ENCODE assay signal across 23 cellular contexts in the genomic region with DNA sequence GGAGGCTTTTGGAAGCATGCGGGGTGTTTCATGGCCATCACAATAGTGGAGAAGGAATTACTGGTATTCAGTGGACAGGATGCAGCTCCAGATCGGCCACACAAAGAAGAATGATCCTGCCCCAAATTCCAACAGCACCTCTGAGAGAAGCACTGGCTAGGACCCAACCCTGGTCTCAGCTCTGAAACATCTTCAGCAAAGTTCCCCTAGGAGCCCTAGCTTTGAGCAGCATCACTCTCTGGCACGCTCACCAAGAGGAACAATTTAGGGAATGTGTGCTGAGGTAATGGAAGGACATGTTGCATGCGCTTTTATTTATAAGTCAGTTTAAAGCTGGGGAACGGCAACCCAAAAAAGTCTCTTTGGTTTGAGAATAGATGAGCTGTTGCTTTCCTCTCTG. TPM values are rescaled to one million over a fixed set of nuclear protein-coding genes. Genes with fewer than 3 reads are reported as not detected.
DNase-seq lines count a peak whose midpoint lies in the region; ATAC-seq and TF ChIP-seq lines count a peak whose summit lies in the region.
"Had no signal": no experiment of that assay in that cellular context is flagged by ENCODE, and none has a peak within 500 bp of the region (broad histone marks: within the 10 kb centered on the region; RNA-seq: fewer than 3 reads in every experiment).

No MANE protein-coding gene starts in this region.

- intact Hi-C loops in IMR-90 (cut with micrococcal nuclease) (no loop called here), sigmoid colon (cut with DNase I) (no loop called here), lower lobe of right lung (cut with DNase I) (no loop called here)

- no peak overlapping the region for H3K27ac ChIP-seq in IMR-90 (ENCODE audit: insufficient read depth, low read length)
- H3K27ac ChIP-seq in sigmoid colon, result peak overlapping the region; percentile 78 to 86 (median 82)
- H3K27ac ChIP-seq in lower lobe of right lung, result no peak overlapping the region
- no peak overlapping the region for H3K27ac ChIP-seq in caudate nucleus (ENCODE audit: low read depth, low read length)
- H3K27ac ChIP-seq: VCaP had no signal

- DNase-seq in AG08395 (ENCODE audit: low spot score), result peak; percentile 88
- peak; percentile 69 for DNase-seq in IMR-90
- peak; percentile 55 for DNase-seq in fibroblast of pulmonary artery (ENCODE audit: low read depth)
- peak; percentile 78 for DNase-seq in sigmoid colon
- no peak for DNase-seq in SHP77 (lab: John Stamatoyannopoulos, UW)
- no peak for DNase-seq in lower lobe of right lung
- no peak for DNase-seq in caudate nucleus (lab: John Stamatoyannopoulos, UW)
- no peak for DNase-seq in NCI-H1436 (lab: John Stamatoyannopoulos, UW)
- DNase-seq: activated CD4-positive, alpha-beta memory T cell treated with anti-CD3 and anti-CD28 coated beads, Interleukin-2, amount 10 ng/mL, durations not matched to agents 7 days and 5 days; activated T-cell treated with anti-CD3 and anti-CD28 coated beads, Interleukin-2, amount 50 U/mL, for 24 hours; COR-L47; NCI-H187; NCI-H446 treated with DMSO at 0.1 percent for 48 hours; NK-92 treated with Interleukin-12 subunit alpha and Interleukin-12 subunit beta, amount 100 ng/mL, for 24 hours; stimulated activated naive CD4-positive, alpha-beta T cell treated with Interleukin-2 at 50 U/mL for 16 hours had no signal

- no peak overlapping the region for H3K56ac ChIP-seq in IMR-90 (ENCODE audit: extremely low read depth, insufficient read depth, low read length)

- H2BK5ac ChIP-seq in IMR-90 (ENCODE audit: low read depth, low read length, poor library complexity, severe bottlenecking), result no peak overlapping the region

- dilution Hi-C loops in IMR-90 (cut with HindIII; ENCODE audit: low sequenced_read_pairs, unreplicated experiment), result no loop called here

- peaks cover 6% of the 10 kb centered on the region for H3K4me1 ChIP-seq in IMR-90 (ENCODE audit: control insufficient read depth, insufficient read depth, low read length)
- H3K4me1 ChIP-seq in sigmoid colon, result peaks cover 0 to 31% (median 28%) of the 10 kb centered on the region in 4 donors
- H3K4me1 ChIP-seq in lower lobe of right lung, result no peaks in the 10 kb centered on the region

- peaks cover 7% of the 10 kb centered on the region; the same call in 1 of the 2 replicates for H4K20me1 ChIP-seq in IMR-90 (ENCODE audit: insufficient read depth, low read length)

- TF ChIP-seq POLR2A in IMR-90 (IDR thresholded peaks at IDR 0.05; ENCODE audit: low read depth, low read length) (no peak), sigmoid colon (IDR thresholded peaks at IDR 0.05) (no peak)

- no peak overlapping the region for H2BK20ac ChIP-seq in IMR-90 (ENCODE audit: low read depth, low read length)

- no peak overlapping the region for H2AK9ac ChIP-seq in IMR-90 (replicated peaks; ENCODE audit: low read depth, low read length, poor library complexity)

- TF ChIP-seq RAD21 in IMR-90 (IDR thresholded peaks at IDR 0.05; ENCODE audit: low read length), result no peak

- H4K5ac ChIP-seq in IMR-90 (ENCODE audit: low read depth, low read length), result no peak overlapping the region

- ATAC-seq in IMR-90 (ENCODE audit: low read depth) (peak; percentile 3), lower lobe of right lung (no peak)
- ATAC-seq: GM12878; natural killer cell treated with Interleukin-12 subunit alpha and Interleukin-12 subunit beta and Interleukin-15 and Interleukin-18, amount 100 ng/mL, for 72 hours had no signal

- no peak overlapping the region for H3K18ac ChIP-seq in IMR-90 (ENCODE audit: low read depth, low read length)

- 0 out of 2 replicates have a peak, but pooled peaks cover 2% of the 10 kb centered on the region for H3K27me3 ChIP-seq in IMR-90 (ENCODE audit: control insufficient read depth, insufficient read depth, low read length)
- H3K27me3 ChIP-seq in sigmoid colon, result no peaks in the 10 kb centered on the region
- no peaks in the 10 kb centered on the region for H3K27me3 ChIP-seq in lower lobe of right lung (ENCODE audit: low read depth)

- no peaks in the 10 kb centered on the region; the same call in 1 of the 2 replicates for H3K36me3 ChIP-seq in IMR-90 (ENCODE audit: control insufficient read depth, insufficient read depth, low read length)
- no peaks in the 10 kb centered on the region for H3K36me3 ChIP-seq in sigmoid colon
- H3K36me3 ChIP-seq in lower lobe of right lung, result no peaks in the 10 kb centered on the region

- no peaks in the 10 kb centered on the region for H3K9me3 ChIP-seq in IMR-90 (ENCODE audit: control insufficient read depth, insufficient read depth, low read length)
- H3K9me3 ChIP-seq in sigmoid colon, result peaks cover 0 to 4% (median 0%) of the 10 kb centered on the region in 4 donors
- no peaks in the 10 kb centered on the region for H3K9me3 ChIP-seq in lower lobe of right lung

- H2BK15ac ChIP-seq in IMR-90 (ENCODE audit: low read depth, low read length), result no peak overlapping the region

- TF ChIP-seq CTCF in IMR-90 (conservative IDR thresholded peaks at IDR 0.05; ENCODE audit: low read depth, low read length) (no peak), fibroblast of pulmonary artery (IDR thresholded peaks at IDR 0.05; ENCODE audit: low read length, missing control alignments) (no peak), sigmoid colon (IDR thresholded peaks at IDR 0.05) (no peak), lower lobe of right lung (IDR thresholded peaks at IDR 0.05) (no peak)

- no peak for TF ChIP-seq EP300 in sigmoid colon (IDR thresholded peaks at IDR 0.05)

- H3K9me1 ChIP-seq in IMR-90 (ENCODE audit: insufficient read depth, low read length), result peaks cover 4% of the 10 kb centered on the region; the same call in 1 of the 2 replicates

- H2BK120ac ChIP-seq in IMR-90 (ENCODE audit: low read depth, low read length), result no peak overlapping the region

- BruUV-seq in IMR-90 (replicated peaks; lab: Mats Ljungman, UMichigan), result no TSS peak

- no peaks in the 10 kb centered on the region for H3K79me1 ChIP-seq in IMR-90 (ENCODE audit: low read depth in 1 of 2, low read length in 2 of 2)

- no peak overlapping the region for H2AFZ ChIP-seq in IMR-90 (replicated peaks; ENCODE audit: low read length, poor library complexity)

- H3K4me2 ChIP-seq in IMR-90 (ENCODE audit: low read depth, low read length), result no peak overlapping the region

- H2AK5ac ChIP-seq in IMR-90 (ENCODE audit: low read depth, low read length), result no peak overlapping the region

- no peak overlapping the region for H3K14ac ChIP-seq in IMR-90 (replicated peaks; ENCODE audit: low read depth, low read length)

- H3K4me3 ChIP-seq in IMR-90 (ENCODE audit: insufficient read depth, low read depth, low read length) (no peak overlapping the region), fibroblast of pulmonary artery (replicated peaks; ENCODE audit: low read depth, low read length) (no peak overlapping the region), sigmoid colon (no peak overlapping the region), lower lobe of right lung (no peak overlapping the region)
- H3K4me3 ChIP-seq: GM12878 had no signal

- no peak overlapping the region for H3K23ac ChIP-seq in IMR-90 (ENCODE audit: low read depth, low read length)

- in situ Hi-C loops in IMR-90 (cut with MboI; ENCODE audit: low sequenced_read_pairs), result no loop called here

- H4K8ac ChIP-seq in IMR-90 (ENCODE audit: low read depth in 2 of 2, low read length in 2 of 2), result no peak overlapping the region

- H4K91ac ChIP-seq in IMR-90 (ENCODE audit: insufficient read depth, low read depth, low read length), result no peak overlapping the region; the same call in 1 of the 2 replicates

- CTCF ChIA-PET in IMR-90 (lab: Yijun Ruan, JAX), result no interaction called here

- H3K9ac ChIP-seq in IMR-90 (ENCODE audit: low read depth, low read length), result no peak overlapping the region

- no peak overlapping the region for H3K4ac ChIP-seq in IMR-90 (ENCODE audit: low read depth, low read length)

- WGBS in IMR-90 (ENCODE audit: extremely low coverage in 2 of 2, insufficient read length in 1 of 2), 2 experiments, result 80% methylated on average over 1 of the region's 5 CpGs; no CpG with 5 or more reads in 1 of the 2 experiments
- 86 to 91% methylated on average over 5 of the region's 5 CpGs for WGBS in sigmoid colon, 2 donors

- POLR2A ChIA-PET in IMR-90 (lab: Charles Lee; ENCODE audit: unreplicated experiment), result no interaction called here

TF ChIP-seq in IMR-90, 13 proteins besides CTCF, POLR2A, EP300 and RAD21 (continues in another document):
- TF ChIP-seq BHLHE40 (IDR thresholded peaks at IDR 0.05; ENCODE audit: low read depth, low read length), result no peak
- no peak for TF ChIP-seq MXI1 (IDR thresholded peaks at IDR 0.05; ENCODE audit: borderline replicate concordance, low read depth, low read length)
- no peak for TF ChIP-seq CHD1 (IDR thresholded peaks at IDR 0.05; ENCODE audit: low read depth, low read length)

RNA-seq across cellular contexts. Expression of a gene that starts 5.5 kb away (rescaled TPM):
- total RNA-seq in IMR-90 (2012; rRNA removed) (not detected in 2 replicates), sigmoid colon (not detected), lower lobe of right lung (not detected)
- polyA plus RNA-seq in IMR-90 (2012; rRNA removed) (not detected in 2 replicates), sigmoid colon (not detected)
- 0.04 TPM in 1 of 2 replicates, not detected in the other for polyA plus RNA-seq in IMR-90 (2012; cell fraction: cytosol; rRNA removed)
- polyA plus RNA-seq in IMR-90 (2012; cell fraction: nucleus; rRNA removed; ENCODE audit: low replicate concordance), result not detected in 2 replicates
- total RNA-seq: activated CD4-positive, alpha-beta memory T cell treated with anti-CD3 and anti-CD28 coated beads, Interleukin-2, amount 10 ng/mL, durations not matched to agents 7 days and 5 days; fibroblast of villous mesenchyme; GM12878; liver; MCF 10A; natural killer cell treated with Interleukin-12 subunit alpha and Interleukin-12 subunit beta and Interleukin-15 and Interleukin-18, amount 100 ng/mL, for 72 hours; pulmonary artery endothelial cell; urinary bladder had no signal
- polyA plus RNA-seq: urinary bladder had no signal

RNA-seq across cellular contexts. Expression of a gene that starts 10.6 kb away (rescaled TPM):
- total RNA-seq in IMR-90 (2012; rRNA removed) (7.7 and 8.3 TPM in 2 replicates), sigmoid colon (10 to 100 TPM; 19.9 to 53.7 (median 23.7) TPM), lower lobe of right lung (3.0 TPM)
- polyA plus RNA-seq in IMR-90 (2012; rRNA removed) (15.1 and 18.0 TPM in 2 replicates), sigmoid colon (1 to 10 TPM in 2 of 3 donors, not detected in 1; 2.4 to 2.8 TPM)
- polyA plus RNA-seq in IMR-90 (2012; cell fraction: cytosol; rRNA removed), result 5.3 and 5.9 TPM in 2 replicates
- 41.0 and 106 TPM in 2 replicates for polyA plus RNA-seq in IMR-90 (2012; cell fraction: nucleus; rRNA removed; ENCODE audit: low replicate concordance)

RNA-seq across cellular contexts. Expression of a gene that starts 42.0 kb away (rescaled TPM):
- total RNA-seq in IMR-90 (2012; rRNA removed) (421 and 914 TPM in 2 replicates), sigmoid colon (100 to 1,000 TPM; 153 to 250 (median 198) TPM), lower lobe of right lung (84.6 TPM)
- polyA plus RNA-seq in IMR-90 (2012; rRNA removed) (426 and 525 TPM in 2 replicates), sigmoid colon (10 to 100 TPM; 14.4 to 38.7 (median 23.1) TPM)
- polyA plus RNA-seq in IMR-90 (2012; cell fraction: cytosol; rRNA removed), result 91.7 and 135 TPM in 2 replicates
- 22.2 and 179 TPM in 2 replicates for polyA plus RNA-seq in IMR-90 (2012; cell fraction: nucleus; rRNA removed; ENCODE audit: low replicate concordance)

RNA-seq across cellular contexts. Expression of a gene that starts 49.1 kb away (rescaled TPM):
- 116 and 139 TPM in 2 replicates for total RNA-seq in IMR-90 (2012; rRNA removed)
- polyA plus RNA-seq in IMR-90 (2012; rRNA removed), result 154 and 167 TPM in 2 replicates
- 67.5 and 137 TPM in 2 replicates for polyA plus RNA-seq in IMR-90 (2012; cell fraction: cytosol; rRNA removed)
- 165 and 525 TPM in 2 replicates for polyA plus RNA-seq in IMR-90 (2012; cell fraction: nucleus; rRNA removed; ENCODE audit: low replicate concordance)
- total RNA-seq in sigmoid colon, result 100 to 1,000 TPM in 3 of 4 donors, 10 to 100 TPM in 1; 95.3 to 489 (median 242) TPM
- polyA plus RNA-seq in sigmoid colon, result 10 to 100 TPM in 1 of 3 donors, 1 to 10 TPM in 1, under 1 TPM in 1; 0.69 to 12.6 (median 5.4) TPM
- 11.7 TPM for total RNA-seq in lower lobe of right lung
- total RNA-seq: activated CD4-positive, alpha-beta memory T cell treated with anti-CD3 and anti-CD28 coated beads, Interleukin-2, amount 10 ng/mL, durations not matched to agents 7 days and 5 days; natural killer cell treated with Interleukin-12 subunit alpha and Interleukin-12 subunit beta and Interleukin-15 and Interleukin-18, amount 100 ng/mL, for 72 hours had no signal

Comparison
In these comparisons a context has a peak if more than half of its experiments do, and no peak if none do; other contexts are left out.
1. DNase-seq: peak in AG08395 (single experiment), IMR-90 (single experiment), fibroblast of pulmonary artery (single experiment) and sigmoid colon (single experiment); none in SHP77 (0 of 2), lower lobe of right lung (single experiment), caudate nucleus (0 of 61) and NCI-H1436 (single experiment).
2. H3K27ac ChIP-seq: peak in sigmoid colon (4 of 4); none in IMR-90 (single experiment), lower lobe of right lung (single experiment) and caudate nucleus (single experiment).